ENCODE assay signal across 22 cellular contexts in genomic region chr1:228369608-228370438, GRCh38. TPM values are rescaled to one million over a fixed set of nuclear protein-coding genes. Genes with fewer than 3 reads are reported as not detected.
A peak's percentile ranks its signal among the peaks of the same experiment; 100 is the strongest.
DNase-seq lines count a peak whose midpoint lies in the region; ATAC-seq, FAIRE-seq and TF ChIP-seq lines count a peak whose summit lies in the region.
"Had no signal": no experiment of that assay in that cellular context is flagged by ENCODE, and none has a peak within 500 bp of the region (broad histone marks: within the 10 kb centered on the region; RNA-seq: fewer than 3 reads in every experiment).

No MANE protein-coding gene starts in this region.

- intact Hi-C loops in mucosa of descending colon (cut with DNase I, micrococcal nuclease): no loop called here

- no peaks in the 10 kb centered on the region for H3K9me3 Mint-ChIP-seq in neural progenitor cell
- H3K9me3 Mint-ChIP-seq: activated naive CD8-positive, alpha-beta T cell treated with anti-CD3 and anti-CD28 coated beads for 36 hours; nephron progenitor cell; type B pancreatic cell; WTC11 had no signal

- H3K79me2 ChIP-seq in neural progenitor cell (ENCODE audit: low read depth): no peaks in the 10 kb centered on the region

- peaks cover 45% of the 10 kb centered on the region for H3K4me1 ChIP-seq in cardiac muscle cell (ENCODE audit: low read depth)
- peaks cover 4% of the 10 kb centered on the region for H3K4me1 ChIP-seq in mucosa of descending colon (ENCODE audit: low read depth)
- H3K4me1 ChIP-seq in neural progenitor cell: no peaks in the 10 kb centered on the region

- no peaks in the 10 kb centered on the region for H3K4me1 Mint-ChIP-seq in neural progenitor cell
- H3K4me1 Mint-ChIP-seq: activated naive CD8-positive, alpha-beta T cell treated with anti-CD3 and anti-CD28 coated beads for 36 hours had no signal

- no peak overlapping the region for H2AFZ ChIP-seq in neural progenitor cell (replicated peaks)

- DNase-seq in 8988T (peak; percentile 11), HTR-8/SVneo (ENCODE audit: insufficient read length, low spot score) (no peak), cardiac muscle cell (ENCODE audit: low read depth in 1 of 2, low spot score in 1 of 2) (peak in 1 of 2 donors; percentile 41), mucosa of descending colon (peak in 2 of 3 donors; percentile 15 to 42), GM03348 (ENCODE audit: low spot score) (no peak), neural progenitor cell (ENCODE audit: low spot score) (no peak)
- no peak for DNase-seq in activated naive CD4-positive, alpha-beta T cell (lab: John Stamatoyannopoulos, UW)
- DNase-seq: activated CD8-positive, alpha-beta memory T cell treated with anti-CD3 and anti-CD28 coated beads, Interleukin-2, amount 50 U/mL, for 4 hours; activated naive CD8-positive, alpha-beta T cell treated with anti-CD3 and anti-CD28 coated beads for 36 hours; COR-L47; DMS79; GF-D8; NCI-H1105; NCI-H2081; NCI-H774; nephron progenitor cell had no signal

- H3F3A ChIP-seq in neural progenitor cell (ENCODE audit: low read depth): no peaks in the 10 kb centered on the region

- H3K27me3 ChIP-seq in cardiac muscle cell: no peaks in the 10 kb centered on the region
- H3K27me3 ChIP-seq in neural progenitor cell: no peaks in the 10 kb centered on the region

- H3K9ac ChIP-seq in neural progenitor cell: no peak overlapping the region

- no peaks in the 10 kb centered on the region for H3K36me3 Mint-ChIP-seq in neural progenitor cell
- H3K36me3 Mint-ChIP-seq: activated naive CD8-positive, alpha-beta T cell treated with anti-CD3 and anti-CD28 coated beads for 36 hours; type B pancreatic cell; WTC11 had no signal

- H3K27me3 Mint-ChIP-seq in neural progenitor cell (ENCODE audit: insufficient read depth, low read depth): peaks cover 2% of the 10 kb centered on the region
- H3K27me3 Mint-ChIP-seq: activated naive CD8-positive, alpha-beta T cell treated with anti-CD3 and anti-CD28 coated beads for 36 hours; type B pancreatic cell had no signal

- H3K4me3 Mint-ChIP-seq in neural progenitor cell: no peak overlapping the region
- H3K4me3 Mint-ChIP-seq: activated naive CD8-positive, alpha-beta T cell treated with anti-CD3 and anti-CD28 coated beads for 36 hours; nephron progenitor cell; type B pancreatic cell; WTC11 had no signal

- peak; percentile 20 for FAIRE-seq in HTR-8/SVneo (lab: Jason Lieb, UNC)
- FAIRE-seq: H54 had no signal

- H3K27ac Mint-ChIP-seq in neural progenitor cell: no peak overlapping the region
- H3K27ac Mint-ChIP-seq: activated naive CD8-positive, alpha-beta T cell treated with anti-CD3 and anti-CD28 coated beads for 36 hours; nephron progenitor cell; type B pancreatic cell; WTC11 had no signal

- H3K36me3 ChIP-seq in cardiac muscle cell (peaks cover 21% of the 10 kb centered on the region), mucosa of descending colon (ENCODE audit: low read depth) (no peaks in the 10 kb centered on the region), neural progenitor cell (no peaks in the 10 kb centered on the region)

- H3K4me2 ChIP-seq in neural progenitor cell: no peak overlapping the region

- no peak for TF ChIP-seq CTCF in cardiac muscle cell (IDR thresholded peaks at IDR 0.05; ENCODE audit: low read depth, low read length)
- TF ChIP-seq CTCF in mucosa of descending colon (IDR thresholded peaks at IDR 0.05): no peak
- TF ChIP-seq CTCF in neural progenitor cell (IDR thresholded peaks at IDR 0.05): no peak

- no peaks in the 10 kb centered on the region for H4K20me1 ChIP-seq in neural progenitor cell (ENCODE audit: low read depth)

- ATAC-seq in mucosa of descending colon: no peak
- ATAC-seq in HG02970 (IDR thresholded peaks at IDR 0.05; ENCODE audit: low FRiP score, unreplicated experiment): no peak
- ATAC-seq: WTC11 had no signal

- H3K9me3 ChIP-seq in cardiac muscle cell (ENCODE audit: low read depth) (no peaks in the 10 kb centered on the region), mucosa of descending colon (no peaks in the 10 kb centered on the region), neural progenitor cell (ENCODE audit: low read depth) (no peaks in the 10 kb centered on the region)

- H3K27ac ChIP-seq in cardiac muscle cell (peak overlapping the region; percentile 98), neural progenitor cell (no peak overlapping the region)
- H3K27ac ChIP-seq: epithelial cell of prostate had no signal

- H3K4me3 ChIP-seq in cardiac muscle cell (no peak overlapping the region), mucosa of descending colon (no peak overlapping the region), neural progenitor cell (no peak overlapping the region)

RNA-seq across cellular contexts. Expression of gene TRIM11, which starts 36.8 kb away (rescaled TPM):
- total RNA-seq in cardiac muscle cell (32.4 and 43.2 TPM in 2 replicates), mucosa of descending colon (10 to 100 TPM; 32.1 to 40.4 (median 35.0) TPM), neural progenitor cell (ENCODE audit: low replicate concordance) (13.7 and 24.9 TPM in 2 replicates)
- 16.4 and 18.5 TPM in 2 replicates for polyA plus RNA-seq in cardiac muscle cell

RNA-seq across cellular contexts. Expression of gene TRIM17, which starts 46.8 kb away (rescaled TPM):
- total RNA-seq in cardiac muscle cell: 6.7 and 17.9 TPM in 2 replicates
- polyA plus RNA-seq in cardiac muscle cell: 11.8 and 15.0 TPM in 2 replicates
- total RNA-seq in mucosa of descending colon: under 1 TPM in 2 of 3 donors, not detected in 1; 0.39 to 0.76 TPM
- 2.9 and 5.0 TPM in 2 replicates for total RNA-seq in neural progenitor cell (ENCODE audit: low replicate concordance)
- total RNA-seq: A172 had no signal

Comparison
In these comparisons a context has a peak if more than half of its experiments do, and no peak if none do; other contexts are left out.
1. DNase-seq: peak in 8988T (single experiment) and mucosa of descending colon (2 of 3); none in HTR-8/SVneo (single experiment), GM03348 (single experiment), neural progenitor cell (single experiment) and activated naive CD4-positive, alpha-beta T cell (0 of 4).